In genomic region chr6:22959571-22959970, GRCh38 we compare ENCODE assay signal across 33 cellular contexts.
"Had no signal": no experiment of that assay in that cellular context is flagged by ENCODE, and none has a peak within 500 bp of the region (broad histone marks: within the 10 kb centered on the region; RNA-seq: fewer than 3 reads in every experiment).

No MANE protein-coding gene starts in this region.

- H3K27me3 ChIP-seq: adrenal gland, ascending aorta had no signal

- H3K27ac ChIP-seq: adrenal gland, ascending aorta, VCaP had no signal

- H3K27me3 Mint-ChIP-seq: activated B cell treated with CpG ODN at 0.5 μM for 24 hours; activated CD4-positive, alpha-beta memory T cell treated with anti-CD3 and anti-CD28 coated beads, Interleukin-2, amount 10 ng/mL, durations not matched to agents 7 days and 5 days; activated CD4-positive, alpha-beta T cell treated with anti-CD3 and anti-CD28 coated beads, Interleukin-2, amount 10 ng/mL, durations not matched to agents 24 days and 14 days; activated CD8-positive, alpha-beta memory T cell treated with anti-CD3 and anti-CD28 coated beads, Interleukin-2, amount 10 ng/mL, durations not matched to agents 7 days and 5 days; activated naive CD8-positive, alpha-beta T cell treated with anti-CD3 and anti-CD28 coated beads for 36 hours; activated T-cell treated with anti-CD3 and anti-CD28 coated beads, Interleukin-2, amount 50 U/mL, for 24 hours; brain had no signal

- ATAC-seq: activated CD8-positive, alpha-beta memory T cell treated with anti-CD3 and anti-CD28 coated beads, Interleukin-2, amount 10 ng/mL, durations not matched to agents 7 days and 5 days; activated CD8-positive, alpha-beta T cell treated with anti-CD3 and anti-CD28 coated beads, Interleukin-2, amount 10 ng/mL, durations not matched to agents 7 days and 5 days; activated naive CD4-positive, alpha-beta T cell treated with anti-CD3 and anti-CD28 coated beads, Interleukin-2, amount 50 U/mL, for 72 hours; activated T-helper 17 cell treated with anti-CD3 and anti-CD28 coated beads, Interleukin-2, amount 50 U/mL, for 72 hours had no signal

- H3K36me3 Mint-ChIP-seq: activated CD8-positive, alpha-beta memory T cell treated with anti-CD3 and anti-CD28 coated beads, Interleukin-2, amount 10 ng/mL, durations not matched to agents 7 days and 5 days had no signal

- H3K36me3 ChIP-seq: adrenal gland, ascending aorta had no signal

- FAIRE-seq: TTC549 had no signal

- H3K9me3 ChIP-seq: adrenal gland, ascending aorta had no signal

- H3K27ac Mint-ChIP-seq: activated B cell treated with CpG ODN at 0.5 μM for 24 hours; activated CD4-positive, alpha-beta memory T cell treated with anti-CD3 and anti-CD28 coated beads, Interleukin-2, amount 10 ng/mL, durations not matched to agents 7 days and 5 days; activated CD4-positive, alpha-beta T cell treated with anti-CD3 and anti-CD28 coated beads, Interleukin-2, amount 10 ng/mL, durations not matched to agents 24 days and 14 days; activated CD8-positive, alpha-beta memory T cell treated with anti-CD3 and anti-CD28 coated beads, Interleukin-2, amount 10 ng/mL, durations not matched to agents 7 days and 5 days; activated CD8-positive, alpha-beta T cell treated with anti-CD3 and anti-CD28 coated beads, Interleukin-2, amount 10 ng/mL, durations not matched to agents 7 days and 5 days; activated naive CD4-positive, alpha-beta T cell treated with anti-CD3 and anti-CD28 coated beads for 36 hours; activated naive CD4-positive, alpha-beta T cell treated with anti-CD3 and anti-CD28 coated beads, Interleukin-2, amount 50 U/mL, for 72 hours; activated naive CD8-positive, alpha-beta T cell treated with anti-CD3 and anti-CD28 coated beads for 36 hours; activated T-cell treated with anti-CD3 and anti-CD28 coated beads, Interleukin-2, amount 50 U/mL, for 24 hours; activated T-helper 17 cell treated with anti-CD3 and anti-CD28 coated beads, Interleukin-2, amount 50 U/mL, for 72 hours; T-helper 1 cell treated with Interleukin-12 subunit alpha and Interleukin-12 subunit beta and Interleukin-4 antibody, amounts not matched to agents 30 μg/mL and 1 μg/mL, for 36 hours; T-helper 2 cell treated with Interferon-gamma antibody and Interleukin-4, amounts not matched to agents 5 μg/mL and 100 μg/mL, for 36 hours had no signal

- H3K9me3 Mint-ChIP-seq: activated CD4-positive, alpha-beta memory T cell treated with anti-CD3 and anti-CD28 coated beads, Interleukin-2, amount 10 ng/mL, durations not matched to agents 7 days and 5 days; activated naive CD4-positive, alpha-beta T cell treated with anti-CD3 and anti-CD28 coated beads for 36 hours had no signal

- DNase-seq: activated B cell treated with CpG ODN at 0.5 μM for 24 hours; activated CD4-positive, alpha-beta memory T cell treated with anti-CD3 and anti-CD28 coated beads, Interleukin-2, amount 10 ng/mL, durations not matched to agents 7 days and 5 days; activated CD4-positive, alpha-beta T cell treated with anti-CD3 and anti-CD28 coated beads for 4 hours; activated CD4-positive, alpha-beta T cell treated with anti-CD3 and anti-CD28 coated beads, Interleukin-2, amount 10 ng/mL, durations not matched to agents 24 days and 14 days; activated CD4-positive, alpha-beta T cell treated with anti-CD3 and anti-CD28 coated beads, Interleukin-2, amount 50 U/mL, for 48 hours; activated CD4-positive, CD25-positive, alpha-beta regulatory T cell treated with anti-CD3 and anti-CD28 coated beads, Interleukin-2, amount 50 U/mL, for 72 hours; activated CD8-positive, alpha-beta memory T cell treated with anti-CD3 and anti-CD28 coated beads for 24 hours; activated CD8-positive, alpha-beta memory T cell treated with anti-CD3 and anti-CD28 coated beads, Interleukin-2, amount 10 ng/mL, durations not matched to agents 7 days and 5 days; activated CD8-positive, alpha-beta memory T cell treated with anti-CD3 and anti-CD28 coated beads, Interleukin-2, amount 50 U/mL, for 48 hours; activated CD8-positive, alpha-beta T cell treated with anti-CD3 and anti-CD28 coated beads, Interleukin-2, amount 10 ng/mL, durations not matched to agents 7 days and 5 days; activated effector memory CD4-positive, alpha-beta T cell treated with anti-CD3 and anti-CD28 coated beads, Interleukin-2, amount 50 U/mL, for 16 hours; activated gamma-delta T cell treated with Interleukin-2 at 50 U/mL for 16 hours; activated naive CD4-positive, alpha-beta T cell; activated naive CD4-positive, alpha-beta T cell treated with anti-CD3 and anti-CD28 coated beads for 36 hours; activated naive CD4-positive, alpha-beta T cell treated with anti-CD3 and anti-CD28 coated beads, Interleukin-2, amount 50 U/mL, for 16 hours; activated naive CD8-positive, alpha-beta T cell treated with anti-CD3 and anti-CD28 coated beads for 36 hours; activated T-cell treated with anti-CD3 and anti-CD28 coated beads, Interleukin-2, amount 50 U/mL, for 24 hours; activated T-cell treated with anti-CD3 and anti-CD28 coated beads, Interleukin-2, amount 50 U/mL, for 48 hours; adrenal gland; amygdala; anterior cingulate cortex; central memory CD4-positive, alpha-beta T cell; T-helper 1 cell; T-helper 2 cell; T-helper 9 cell had no signal

- H3K4me3 Mint-ChIP-seq: activated B cell treated with CpG ODN at 0.5 μM for 24 hours; activated CD4-positive, alpha-beta memory T cell treated with anti-CD3 and anti-CD28 coated beads, Interleukin-2, amount 10 ng/mL, durations not matched to agents 7 days and 5 days; activated CD4-positive, alpha-beta T cell treated with anti-CD3 and anti-CD28 coated beads, Interleukin-2, amount 10 ng/mL, durations not matched to agents 24 days and 14 days; activated CD8-positive, alpha-beta memory T cell treated with anti-CD3 and anti-CD28 coated beads, Interleukin-2, amount 10 ng/mL, durations not matched to agents 7 days and 5 days; activated CD8-positive, alpha-beta T cell treated with anti-CD3 and anti-CD28 coated beads, Interleukin-2, amount 10 ng/mL, durations not matched to agents 7 days and 5 days; activated naive CD4-positive, alpha-beta T cell treated with anti-CD3 and anti-CD28 coated beads for 36 hours; activated naive CD8-positive, alpha-beta T cell treated with anti-CD3 and anti-CD28 coated beads for 36 hours; activated T-cell treated with anti-CD3 and anti-CD28 coated beads, Interleukin-2, amount 50 U/mL, for 24 hours; activated T-helper 17 cell treated with anti-CD3 and anti-CD28 coated beads, Interleukin-2, amount 50 U/mL, for 72 hours; brain; T-helper 1 cell treated with Interleukin-12 subunit alpha and Interleukin-12 subunit beta and Interleukin-4 antibody, amounts not matched to agents 30 μg/mL and 1 μg/mL, for 36 hours; T-helper 2 cell treated with Interferon-gamma antibody and Interleukin-4, amounts not matched to agents 5 μg/mL and 100 μg/mL, for 36 hours had no signal

- H3K4me3 ChIP-seq: adrenal gland, ascending aorta had no signal
